1 cellular context compared by ENCODE assay signal in genomic region chr9:127981559-127982121, GRCh38.
A peak's percentile ranks its signal among the peaks of the same experiment; 100 is the strongest.
TF ChIP-seq lines count a peak whose summit lies in the region.

No MANE protein-coding gene starts in this region.

TF ChIP-seq in H1, 55 proteins besides CTCF, POLR2A, EP300 and RAD21:
- TF ChIP-seq CHD2 (IDR thresholded peaks at IDR 0.05; ENCODE audit: low read length) (no peak), ASH2L (IDR thresholded peaks at IDR 0.05; ENCODE audit: low read length) (peak; percentile 43)
